ENCODE assay signal across 10 cellular contexts in genomic region chr12:15227004-15227679, GRCh38. TPM values are rescaled to one million over a fixed set of nuclear protein-coding genes. Genes with fewer than 3 reads are reported as not detected.
DNase-seq lines count a peak whose midpoint lies in the region; ATAC-seq and TF ChIP-seq lines count a peak whose summit lies in the region.
"Had no signal": no experiment of that assay in that cellular context is flagged by ENCODE, and none has a peak within 500 bp of the region (broad histone marks: within the 10 kb centered on the region; RNA-seq: fewer than 3 reads in every experiment).

No MANE protein-coding gene starts in this region.

- ATAC-seq in GM19372 (IDR thresholded peaks at IDR 0.05; ENCODE audit: low read depth, unreplicated experiment), result peak; percentile 50

- no peaks in the 10 kb centered on the region for H3K36me3 ChIP-seq in kidney epithelial cell (ENCODE audit: control insufficient read depth, insufficient read depth, low read length)
- H3K36me3 ChIP-seq in tibial artery, result no peaks in the 10 kb centered on the region
- H3K36me3 ChIP-seq: ovary had no signal

- H3K36me3 Mint-ChIP-seq in brain, result no peaks in the 10 kb centered on the region

- in situ Hi-C loops in Caki2 (cut with HindIII; ENCODE audit: low pct_unique_long_range_greater_than_20kb, low sequenced_read_pairs), result no loop called here

- H3K9me3 ChIP-seq in tibial artery, result no peaks in the 10 kb centered on the region
- H3K9me3 ChIP-seq: ovary had no signal

- peaks cover 10% of the 10 kb centered on the region for H3K4me1 Mint-ChIP-seq in brain

- no peaks in the 10 kb centered on the region for H3K9me3 Mint-ChIP-seq in brain
- H3K9me3 Mint-ChIP-seq: T-helper 1 cell treated with Interleukin-12 subunit alpha and Interleukin-12 subunit beta and Interleukin-4 antibody, amounts not matched to agents 30 μg/mL and 1 μg/mL, for 36 hours had no signal

- peaks cover 0 to 12% (median 4%) of the 10 kb centered on the region in 4 donors for H3K4me1 ChIP-seq in tibial artery

- intact Hi-C loops in tibial artery (cut with DNase I; ENCODE audit: low total_unique reads), result no loop called here

- DNase-seq in Caki2 (ENCODE audit: low read depth) (peak; percentile 29), NCI-H146 (lab: John Stamatoyannopoulos, UW) (peak; percentile 50), kidney epithelial cell (ENCODE audit: low read depth) (no peak), tibial artery (peak in 1 of 2 donors; percentile 63), NK-92 (lab: John Stamatoyannopoulos, UW; ENCODE audit: unreplicated experiment) (no peak), inferior parietal cortex (ENCODE audit: extremely low spot score) (no peak)

- no peak overlapping the region for H3K27ac Mint-ChIP-seq in brain
- H3K27ac Mint-ChIP-seq: T-helper 1 cell treated with Interleukin-12 subunit alpha and Interleukin-12 subunit beta and Interleukin-4 antibody, amounts not matched to agents 30 μg/mL and 1 μg/mL, for 36 hours had no signal

- no peak overlapping the region for H3K27ac ChIP-seq in tibial artery
- H3K27ac ChIP-seq: ovary had no signal

- H3K27me3 ChIP-seq in kidney epithelial cell (ENCODE audit: control insufficient read depth, insufficient read depth, low read length), result no peaks in the 10 kb centered on the region
- H3K27me3 ChIP-seq in tibial artery, result no peaks in the 10 kb centered on the region
- H3K27me3 ChIP-seq: ovary had no signal

- peaks cover 5% of the 10 kb centered on the region for H3K27me3 Mint-ChIP-seq in brain

- TF ChIP-seq CTCF in brain (conservative IDR thresholded peaks at IDR 0.05), result peak; percentile 36 to 68
- peak; percentile 60 for TF ChIP-seq CTCF in kidney epithelial cell (IDR thresholded peaks at IDR 0.05; ENCODE audit: insufficient read depth, low read length, poor library complexity, severe bottlenecking)
- TF ChIP-seq CTCF in tibial artery (IDR thresholded peaks at IDR 0.05), result peak; percentile 53 to 54

- H3K4me3 Mint-ChIP-seq in brain, result no peak overlapping the region
- H3K4me3 Mint-ChIP-seq: T-helper 1 cell treated with Interleukin-12 subunit alpha and Interleukin-12 subunit beta and Interleukin-4 antibody, amounts not matched to agents 30 μg/mL and 1 μg/mL, for 36 hours had no signal

- no peak overlapping the region for H3K4me3 ChIP-seq in kidney epithelial cell (ENCODE audit: low read depth, low read length)
- no peak overlapping the region for H3K4me3 ChIP-seq in tibial artery
- H3K4me3 ChIP-seq: ovary had no signal

RNA-seq across cellular contexts. Expression of gene RERG, which starts 5.9 kb away (rescaled TPM):
- total RNA-seq in Caki2 (2014; rRNA removed; shearing (Covaris generic); ENCODE audit: low replicate concordance), result 2.9 and 3.0 TPM in 2 replicates
- polyA plus RNA-seq in brain (ENCODE audit: insufficient read depth, low read depth, low replicate concordance), result 6.2 TPM
- 1.2 and 1.6 TPM in 2 replicates for total RNA-seq in kidney epithelial cell

Comparison
In these comparisons a context has a peak if more than half of its experiments do, and no peak if none do; other contexts are left out.
1. DNase-seq: peak in Caki2 (single experiment) and NCI-H146 (single experiment); none in kidney epithelial cell (single experiment), NK-92 (single experiment) and inferior parietal cortex (single experiment).
2. Peak in every context shown above with its lines, with median percentiles within 50 percentile points of each other: CTCF ChIP-seq.